ENCODE assay signal across 13 cellular contexts in the genomic region with DNA sequence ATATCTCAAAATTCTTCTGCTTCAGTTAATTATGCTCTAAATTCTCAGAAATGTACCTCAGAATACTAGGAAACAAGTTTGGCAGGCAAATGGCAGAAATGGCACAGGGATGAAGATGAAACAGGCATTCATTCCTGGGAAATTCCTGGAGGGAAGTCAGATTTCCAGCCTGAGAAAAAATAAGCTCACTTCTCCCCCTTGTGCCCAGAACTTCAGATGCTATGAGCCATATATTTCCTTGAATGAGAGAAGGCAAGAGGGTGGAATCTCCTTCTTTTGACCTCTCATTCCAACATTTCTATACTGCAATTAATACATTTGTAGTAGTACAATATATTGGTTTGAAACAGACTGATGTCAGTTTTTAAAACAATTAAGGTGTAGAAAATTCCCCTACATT. TPM values are rescaled to one million over a fixed set of nuclear protein-coding genes. Genes with fewer than 3 reads are reported as not detected.
DNase-seq lines count a peak whose midpoint lies in the region; ATAC-seq and TF ChIP-seq lines count a peak whose summit lies in the region.
"Had no signal": no experiment of that assay in that cellular context is flagged by ENCODE, and none has a peak within 500 bp of the region (broad histone marks: within the 10 kb centered on the region; RNA-seq: fewer than 3 reads in every experiment).

No MANE protein-coding gene starts in this region.

- H3K27ac ChIP-seq in breast epithelium (no peak overlapping the region), RWPE2 (ENCODE audit: poor library complexity, severe bottlenecking) (no peak overlapping the region), thoracic aorta (no peak overlapping the region)
- H3K27ac ChIP-seq: BLaER1 treated with 17β-estradiol and CSF1 and Interleukin-3, amounts not matched to agents 10 nM and 100 nM; spleen had no signal

- CTCF ChIA-PET in MCF 10A (lab: Yijun Ruan, JAX) = interaction anchor here (0.6 to 3.5 kb wide), 11 partner anchors 9 to 341 kb away, joined by 3 to 36 read pairs (median 3); no protein-coding TSS in a partner anchor

- H3K4me3 ChIP-seq in breast epithelium = no peak overlapping the region
- no peak overlapping the region for H3K4me3 ChIP-seq in RWPE2 (ENCODE audit: severe bottlenecking)
- no peak overlapping the region for H3K4me3 ChIP-seq in thoracic aorta
- no peak overlapping the region for H3K4me3 ChIP-seq in H7 (ENCODE audit: insufficient read depth, low read depth, low read length)
- H3K4me3 ChIP-seq: BLaER1 treated with 17β-estradiol and CSF1 and Interleukin-3, amounts not matched to agents 10 nM and 100 nM; spleen had no signal

- H3K27me3 ChIP-seq in breast epithelium = no peaks in the 10 kb centered on the region
- no peaks in the 10 kb centered on the region for H3K27me3 ChIP-seq in RWPE2 (ENCODE audit: insufficient read depth, poor library complexity, severe bottlenecking)
- no peaks in the 10 kb centered on the region for H3K27me3 ChIP-seq in thoracic aorta (replicated peaks; ENCODE audit: insufficient read depth)
- H3K27me3 ChIP-seq in H7 (ENCODE audit: control insufficient read depth, insufficient read depth, low read length) = no peaks in the 10 kb centered on the region
- H3K27me3 ChIP-seq: BLaER1 treated with 17β-estradiol and CSF1 and Interleukin-3, amounts not matched to agents 10 nM and 100 nM; spleen had no signal

- no peaks in the 10 kb centered on the region for H3K4me1 ChIP-seq in breast epithelium
- H3K4me1 ChIP-seq in RWPE2 (ENCODE audit: insufficient read depth, poor library complexity, severe bottlenecking) = no peaks in the 10 kb centered on the region
- H3K4me1 ChIP-seq in thoracic aorta (ENCODE audit: control insufficient read depth in 1 of 2, low read depth in 2 of 2) = peaks cover 13 to 37% of the 10 kb centered on the region in 2 donors
- H3K4me1 ChIP-seq: spleen had no signal

- peaks cover 7% of the 10 kb centered on the region for H3K9me3 Mint-ChIP-seq in MCF 10A (ENCODE audit: unreplicated experiment)

- no TSS peak for BruUV-seq in MCF 10A (replicated peaks; lab: Mats Ljungman, UMichigan)

- intact Hi-C loops in MCF 10A (cut with micrococcal nuclease) = loop anchor here (1.0 kb wide), 2 partner anchors 49 to 76 kb away; no protein-coding TSS in a partner anchor
- intact Hi-C loops in breast epithelium (cut with DNase I; ENCODE audit: low total_unique reads) = no loop called here

- POLR2A ChIA-PET in MCF 10A (lab: Yijun Ruan, JAX) = interaction anchor here (0.6 to 1.6 kb wide), 5 partner anchors 9 to 74 kb away, joined by 3 to 4 read pairs (median 3); no protein-coding TSS in a partner anchor

- no peak overlapping the region for H3K27ac Mint-ChIP-seq in MCF 10A (ENCODE audit: low read depth, unreplicated experiment)
- H3K27ac Mint-ChIP-seq: activated naive CD8-positive, alpha-beta T cell treated with anti-CD3 and anti-CD28 coated beads, Interleukin-2, amount 10 ng/mL, durations not matched to agents 7 days and 5 days; stimulated activated effector memory CD8-positive, alpha-beta T cell treated with anti-CD3 and anti-CD28 coated beads, Interleukin-12 subunit alpha, Interleukin-12 subunit beta, amount 100 ng/mL, for 72 hours had no signal

- no peaks in the 10 kb centered on the region for H3K27me3 Mint-ChIP-seq in MCF 10A (ENCODE audit: insufficient read depth, unreplicated experiment)
- H3K27me3 Mint-ChIP-seq: activated naive CD8-positive, alpha-beta T cell treated with anti-CD3 and anti-CD28 coated beads, Interleukin-2, amount 10 ng/mL, durations not matched to agents 7 days and 5 days had no signal

- no peaks in the 10 kb centered on the region for H3K36me3 Mint-ChIP-seq in MCF 10A (ENCODE audit: insufficient read depth, unreplicated experiment)
- H3K36me3 Mint-ChIP-seq: activated naive CD8-positive, alpha-beta T cell treated with anti-CD3 and anti-CD28 coated beads, Interleukin-2, amount 10 ng/mL, durations not matched to agents 7 days and 5 days; stimulated activated effector memory CD8-positive, alpha-beta T cell treated with anti-CD3 and anti-CD28 coated beads, Interleukin-12 subunit alpha, Interleukin-12 subunit beta, amount 100 ng/mL, for 72 hours had no signal

- TF ChIP-seq CTCF in MCF 10A (IDR thresholded peaks at IDR 0.05; ENCODE audit: unreplicated experiment) (peak; percentile 30), breast epithelium (IDR thresholded peaks at IDR 0.05) (no peak), RWPE2 (IDR thresholded peaks at IDR 0.05; ENCODE audit: poor library complexity, severe bottlenecking) (peak; percentile 53), thoracic aorta (IDR thresholded peaks at IDR 0.05) (peak; percentile 50)

- peaks cover 16% of the 10 kb centered on the region for H3K4me1 Mint-ChIP-seq in MCF 10A (ENCODE audit: insufficient read depth, unreplicated experiment)
- H3K4me1 Mint-ChIP-seq: activated naive CD8-positive, alpha-beta T cell treated with anti-CD3 and anti-CD28 coated beads, Interleukin-2, amount 10 ng/mL, durations not matched to agents 7 days and 5 days; stimulated activated effector memory CD8-positive, alpha-beta T cell treated with anti-CD3 and anti-CD28 coated beads, Interleukin-12 subunit alpha, Interleukin-12 subunit beta, amount 100 ng/mL, for 72 hours had no signal

- H3K9me3 ChIP-seq in breast epithelium (peaks cover 4 to 6% of the 10 kb centered on the region in 2 donors), RWPE2 (ENCODE audit: severe bottlenecking) (no peaks in the 10 kb centered on the region), thoracic aorta (no peaks in the 10 kb centered on the region)

- no peak for TF ChIP-seq POLR2A in breast epithelium (IDR thresholded peaks at IDR 0.05)

- no peak overlapping the region for H3K4me3 Mint-ChIP-seq in MCF 10A (ENCODE audit: unreplicated experiment)
- H3K4me3 Mint-ChIP-seq: activated naive CD8-positive, alpha-beta T cell treated with anti-CD3 and anti-CD28 coated beads, Interleukin-2, amount 10 ng/mL, durations not matched to agents 7 days and 5 days; stimulated activated effector memory CD8-positive, alpha-beta T cell treated with anti-CD3 and anti-CD28 coated beads, Interleukin-12 subunit alpha, Interleukin-12 subunit beta, amount 100 ng/mL, for 72 hours had no signal

- ATAC-seq in RWPE2 (ENCODE audit: low read depth) = peak; percentile 55; the same call in 1 of the 3 replicates
- ATAC-seq in thoracic aorta (ENCODE audit: insufficient number of reproducible peaks, low FRiP score, low read depth) = no peak
- ATAC-seq: stimulated activated effector memory CD8-positive, alpha-beta T cell treated with anti-CD3 and anti-CD28 coated beads, Interleukin-12 subunit alpha, Interleukin-12 subunit beta, amount 100 ng/mL, for 72 hours had no signal

- peak; percentile 57 for DNase-seq in MCF 10A (ENCODE audit: unreplicated experiment)
- DNase-seq in breast epithelium (ENCODE audit: low spot score in 2 of 2) = no peak
- no peak for DNase-seq in RWPE2 (ENCODE audit: low spot score)
- DNase-seq in fibroblast of gingiva (ENCODE audit: low read depth) = peak; percentile 35
- no peak for DNase-seq in thoracic aorta (ENCODE audit: low spot score)
- no peak for DNase-seq in NCI-H524 treated with DMSO at 0.1 percent for 48 hours (lab: John Stamatoyannopoulos, UW)
- no peak for DNase-seq in central memory CD4-positive, alpha-beta T cell
- no peak for DNase-seq in H7
- DNase-seq: activated naive CD8-positive, alpha-beta T cell treated with anti-CD3 and anti-CD28 coated beads, Interleukin-2, amount 10 ng/mL, durations not matched to agents 7 days and 5 days; NCI-H1092; spleen had no signal

- H3K36me3 ChIP-seq in breast epithelium (no peaks in the 10 kb centered on the region), RWPE2 (ENCODE audit: low read depth) (no peaks in the 10 kb centered on the region), thoracic aorta (no peaks in the 10 kb centered on the region), H7 (replicated peaks; ENCODE audit: control insufficient read depth, insufficient read depth, low read length) (no peaks in the 10 kb centered on the region)
- H3K36me3 ChIP-seq: BLaER1 treated with 17β-estradiol and CSF1 and Interleukin-3, amounts not matched to agents 10 nM and 100 nM; spleen had no signal

RNA-seq across cellular contexts. Expression of a gene that starts 22.8 kb away (rescaled TPM):
- total RNA-seq in MCF 10A (2022) (2.5 and 3.7 TPM in 2 replicates), breast epithelium (1 to 10 TPM in 1 of 3 donors, under 1 TPM in 2; 0.29 to 1.8 (median 0.66) TPM), thoracic aorta (1 to 10 TPM; 3.4 to 3.7 TPM)
- total RNA-seq in H7 (2014; rRNA removed; shearing (Covaris generic)) = 3.8 and 4.8 TPM in 2 replicates
- total RNA-seq: activated naive CD8-positive, alpha-beta T cell treated with anti-CD3 and anti-CD28 coated beads, Interleukin-2, amount 10 ng/mL, durations not matched to agents 7 days and 5 days had no signal

Comparison
In these comparisons a context has a peak if more than half of its experiments do, and no peak if none do; other contexts are left out.
1. DNase-seq: peak in MCF 10A (single experiment) and fibroblast of gingiva (single experiment); none in breast epithelium (0 of 2), RWPE2 (single experiment), thoracic aorta (single experiment), NCI-H524 treated with DMSO at 0.1 percent for 48 hours (single experiment), central memory CD4-positive, alpha-beta T cell (single experiment) and H7 (single experiment).
2. CTCF ChIP-seq: peak in MCF 10A (single experiment), RWPE2 (single experiment) and thoracic aorta (single experiment); none in breast epithelium (0 of 3).